In the genomic region with DNA sequence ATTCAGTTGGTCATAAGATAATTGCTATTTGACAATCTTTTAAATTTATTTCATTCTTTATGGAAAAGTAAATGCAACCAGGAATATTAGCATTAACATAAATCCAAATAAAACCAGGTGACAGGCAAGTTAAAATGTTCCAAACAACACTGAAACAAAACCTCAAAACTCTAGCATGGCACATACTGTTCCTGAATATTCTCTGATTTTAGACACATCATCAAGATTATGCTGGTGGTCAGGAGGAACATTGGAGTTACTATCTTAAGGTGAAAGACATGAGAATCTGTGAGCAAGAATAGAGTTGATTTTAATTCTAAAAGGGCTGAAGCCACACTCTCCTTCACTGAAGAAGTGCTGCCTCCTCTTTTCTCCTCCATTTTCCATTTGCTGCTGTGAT, we compare ENCODE assay signal across 29 cellular contexts.
"Had no signal": no experiment of that assay in that cellular context is flagged by ENCODE, and none has a peak within 500 bp of the region (broad histone marks: within the 10 kb centered on the region; RNA-seq: fewer than 3 reads in every experiment).

No MANE protein-coding gene starts in this region.

- FAIRE-seq: K562, RCC 7860 had no signal

- H3K4me3 Mint-ChIP-seq: activated CD4-positive, alpha-beta memory T cell treated with anti-CD3 and anti-CD28 coated beads, Interleukin-2, amount 10 ng/mL, durations not matched to agents 7 days and 5 days; activated CD8-positive, alpha-beta memory T cell treated with anti-CD3 and anti-CD28 coated beads, Interleukin-2, amount 10 ng/mL, durations not matched to agents 7 days and 5 days; activated naive CD8-positive, alpha-beta T cell treated with anti-CD3 and anti-CD28 coated beads for 36 hours had no signal

- H3K9me3 Mint-ChIP-seq: activated CD4-positive, alpha-beta memory T cell treated with anti-CD3 and anti-CD28 coated beads, Interleukin-2, amount 10 ng/mL, durations not matched to agents 7 days and 5 days had no signal

- H3K36me3 ChIP-seq: ascending aorta, WERI-Rb-1 had no signal

- H3K36me3 Mint-ChIP-seq: activated naive CD8-positive, alpha-beta T cell treated with anti-CD3 and anti-CD28 coated beads for 36 hours had no signal

- H3K27ac ChIP-seq: ascending aorta, PC-9, RWPE1, WERI-Rb-1 had no signal

- H3K4me3 ChIP-seq: ascending aorta, K562, PC-9 had no signal

- H3K4me1 ChIP-seq: ascending aorta had no signal

- DNase-seq: activated CD4-positive, alpha-beta memory T cell treated with anti-CD3 and anti-CD28 coated beads, Interleukin-2, amount 10 ng/mL, durations not matched to agents 7 days and 5 days; activated CD4-positive, alpha-beta T cell treated with anti-CD3 and anti-CD28 coated beads for 1 hour; activated CD4-positive, alpha-beta T cell treated with anti-CD3 and anti-CD28 coated beads for 48 hours; activated CD4-positive, CD25-positive, alpha-beta regulatory T cell; activated CD8-positive, alpha-beta memory T cell treated with anti-CD3 and anti-CD28 coated beads for 24 hours; activated CD8-positive, alpha-beta memory T cell treated with anti-CD3 and anti-CD28 coated beads, Interleukin-2, amount 10 ng/mL, durations not matched to agents 7 days and 5 days; activated CD8-positive, alpha-beta memory T cell treated with anti-CD3 and anti-CD28 coated beads, Interleukin-2, amount 50 U/mL, for 48 hours; activated effector memory CD4-positive, alpha-beta T cell treated with Interleukin-2 at 50 U/mL for 16 hours; activated naive CD4-positive, alpha-beta T cell treated with anti-CD3 and anti-CD28 coated beads, Interleukin-2, amount 50 U/mL, for 16 hours; activated naive CD8-positive, alpha-beta T cell treated with anti-CD3 and anti-CD28 coated beads for 36 hours; activated T-cell treated with anti-CD3 and anti-CD28 coated beads, Interleukin-2, amount 50 U/mL, for 48 hours; amygdala; NCI-H1105; NCI-H1417 treated with DMSO at 0.1 percent for 48 hours; NCI-H187 treated with DMSO at 0.1 percent for 48 hours; NCI-H2081; NCI-H2171 treated with DMSO at 0.1 percent for 48 hours; NCI-H226; NCI-H446 treated with DMSO at 0.1 percent for 48 hours; NCI-H524; PC-9; SIG-M5; T1000; WERI-Rb-1 had no signal

- H2AFZ ChIP-seq: PC-9 had no signal

- H3K4me1 Mint-ChIP-seq: activated CD4-positive, alpha-beta memory T cell treated with anti-CD3 and anti-CD28 coated beads, Interleukin-2, amount 10 ng/mL, durations not matched to agents 7 days and 5 days; activated CD8-positive, alpha-beta memory T cell treated with anti-CD3 and anti-CD28 coated beads, Interleukin-2, amount 10 ng/mL, durations not matched to agents 7 days and 5 days had no signal

- H3K4me2 ChIP-seq: PC-9 had no signal

- H3K27me3 ChIP-seq: ascending aorta had no signal

- H3K9me3 ChIP-seq: ascending aorta had no signal

- H3K27ac Mint-ChIP-seq: activated CD4-positive, alpha-beta memory T cell treated with anti-CD3 and anti-CD28 coated beads, Interleukin-2, amount 10 ng/mL, durations not matched to agents 7 days and 5 days; activated CD8-positive, alpha-beta memory T cell treated with anti-CD3 and anti-CD28 coated beads, Interleukin-2, amount 10 ng/mL, durations not matched to agents 7 days and 5 days; activated naive CD8-positive, alpha-beta T cell treated with anti-CD3 and anti-CD28 coated beads for 36 hours had no signal

- ATAC-seq: activated CD8-positive, alpha-beta memory T cell treated with anti-CD3 and anti-CD28 coated beads, Interleukin-2, amount 10 ng/mL, durations not matched to agents 7 days and 5 days; K562; Right ventricle myocardium inferior had no signal
